Comparison of ENCODE assay signal across 35 cellular contexts in the genomic region with DNA sequence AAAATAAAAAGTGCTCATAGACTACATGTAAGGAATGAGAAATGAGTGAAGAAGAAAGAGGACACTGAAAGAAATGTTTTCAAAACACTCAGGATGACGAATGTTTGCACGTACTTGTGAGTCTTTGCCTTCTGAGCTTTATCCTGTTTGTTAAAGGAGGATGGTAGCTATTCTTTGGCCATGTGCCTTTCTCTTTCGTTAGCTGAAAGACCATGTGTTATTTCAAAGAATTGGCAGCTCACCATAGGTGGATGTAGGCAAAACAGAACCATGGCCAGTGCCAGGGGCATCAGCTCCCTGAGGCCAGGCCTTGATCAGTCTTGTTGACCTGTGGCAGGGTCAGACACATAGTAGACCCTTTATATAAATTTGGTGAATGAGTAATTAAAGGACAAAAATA.
"Had no signal": no experiment of that assay in that cellular context is flagged by ENCODE, and none has a peak within 500 bp of the region (broad histone marks: within the 10 kb centered on the region; RNA-seq: fewer than 3 reads in every experiment).

No MANE protein-coding gene starts in this region.

- H3K9me3 ChIP-seq: MG63 had no signal

- H3K27me3 ChIP-seq: MG63 had no signal

- H3K36me3 ChIP-seq: MG63 had no signal

- H3K4me2 ChIP-seq: KMS-11 had no signal

- H3K27ac ChIP-seq: KMS-11 had no signal

- H3K4me3 ChIP-seq: MG63 had no signal

- DNase-seq: Karpas-422, Kasumi-1, MG63, MM.1S, MV-4-11, NCI-H1048, NCI-H1092, NCI-H1092 treated with DMSO at 0.1 percent for 48 hours, NCI-H1105, NCI-H1105 treated with DMSO at 0.1 percent for 48 hours, NCI-H1417, NCI-H1417 treated with DMSO at 0.1 percent for 48 hours, NCI-H1436, NCI-H1436 treated with DMSO at 0.1 percent for 48 hours, NCI-H146, NCI-H1694, NCI-H1694 treated with DMSO at 0.1 percent for 48 hours, NCI-H187, NCI-H187 treated with DMSO at 0.1 percent for 48 hours, NCI-H1930, NCI-H2029, NCI-H2029 treated with DMSO at 0.1 percent for 48 hours, NCI-H2081, NCI-H2081 treated with DMSO at 0.1 percent for 48 hours, NCI-H2107, NCI-H2171, NCI-H2171 treated with DMSO at 0.1 percent for 48 hours, NCI-H2227 treated with DMSO at 0.1 percent for 48 hours, NCI-H226, NCI-H345, NCI-H446, NCI-H446 treated with DMSO at 0.1 percent for 48 hours, NCI-H510A, NCI-H510A treated with DMSO at 0.1 percent for 48 hours had no signal

- H3K9ac ChIP-seq: KMS-11 had no signal
